Comparison of ENCODE assay signal across 1 cellular context in genomic region chr16:89556750-89557149, GRCh38.
TF ChIP-seq lines count a peak whose summit lies in the region.

No MANE protein-coding gene starts in this region.

TF ChIP-seq in HCT116, 20 proteins besides CTCF, POLR2A, EP300 and RAD21 (continued from another document):
- no peak for TF ChIP-seq MAX (IDR thresholded peaks at IDR 0.05)
- TF ChIP-seq EZH2phosphoT487 (IDR thresholded peaks at IDR 0.05; ENCODE audit: borderline replicate concordance) = no peak
- no peak for TF ChIP-seq ATF3 (IDR thresholded peaks at IDR 0.05)
- TF ChIP-seq CEBPB (IDR thresholded peaks at IDR 0.05; ENCODE audit: low read depth) = no peak
- no peak for TF ChIP-seq ELF1 (IDR thresholded peaks at IDR 0.05; ENCODE audit: borderline replicate concordance, low read depth)
- TF ChIP-seq YY1 (IDR thresholded peaks at IDR 0.05; ENCODE audit: extremely low read depth, insufficient replicate concordance, low read depth, low read length) = no peak
